ENCODE assay signal across 14 cellular contexts in genomic region chr7:46786221-46786951, GRCh38.
A peak's percentile ranks its signal among the peaks of the same experiment; 100 is the strongest.
DNase-seq lines count a peak whose midpoint lies in the region; ATAC-seq and TF ChIP-seq lines count a peak whose summit lies in the region.
"Had no signal": no experiment of that assay in that cellular context is flagged by ENCODE, and none has a peak within 500 bp of the region (broad histone marks: within the 10 kb centered on the region; RNA-seq: fewer than 3 reads in every experiment).

No MANE protein-coding gene starts in this region.

- peak; percentile 91 for ATAC-seq in PC-3
- ATAC-seq in GM21529 (IDR thresholded peaks at IDR 0.05; ENCODE audit: unreplicated experiment) = no peak
- ATAC-seq in HG03521 (IDR thresholded peaks at IDR 0.05; ENCODE audit: unreplicated experiment) = no peak
- no peak for ATAC-seq in GM18520 (IDR thresholded peaks at IDR 0.05; ENCODE audit: unreplicated experiment)

- TF ChIP-seq RAD21 in neural cell (conservative IDR thresholded peaks at IDR 0.05) = no peak

- DNase-seq in COLO829 (ENCODE audit: low spot score) (peak; percentile 38), PC-3 (peak; percentile 96), epidermal melanocyte (ENCODE audit: insufficient read length, low spot score) (peak; percentile 45), T-helper 9 cell (no peak)
- DNase-seq: activated CD8-positive, alpha-beta memory T cell treated with anti-CD3 and anti-CD28 coated beads, Interleukin-2, amount 50 U/mL, for 4 hours; effector memory CD4-positive, alpha-beta T cell; KBM-7; NCI-H2029 treated with DMSO at 0.1 percent for 48 hours; OCI-M1 had no signal

- H3K9ac ChIP-seq in PC-3 (ENCODE audit: low read length) (peak overlapping the region; percentile 76), neural cell (ENCODE audit: low read length) (no peak overlapping the region)

- H3K4me3 ChIP-seq in PC-3 (ENCODE audit: low read length) = peak overlapping the region; percentile 31; the same call in 1 of the 2 replicates
- no peak overlapping the region for H3K4me3 ChIP-seq in neural cell (ENCODE audit: low read length)
- H3K4me3 ChIP-seq: vagina had no signal

- no peak for TF ChIP-seq EP300 in neural cell (conservative IDR thresholded peaks at IDR 0.05; ENCODE audit: poor library complexity, severe bottlenecking)

- H3K79me2 ChIP-seq in PC-3 (ENCODE audit: low read length) (no peaks in the 10 kb centered on the region), neural cell (replicated peaks; ENCODE audit: insufficient read depth, low read length) (no peaks in the 10 kb centered on the region)

- TF ChIP-seq CTCF in PC-3 (conservative IDR thresholded peaks at IDR 0.05; ENCODE audit: low read depth, low read length) = no peak; the same call in 1 of the 2 replicates
- no peak for TF ChIP-seq CTCF in neural cell (IDR thresholded peaks at IDR 0.05; ENCODE audit: poor library complexity, severe bottlenecking)

- peak overlapping the region; percentile 16 for H2AFZ ChIP-seq in PC-3 (ENCODE audit: low read length)
- H2AFZ ChIP-seq in neural cell (ENCODE audit: low read depth, low read length) = no peak overlapping the region

- POLR2A ChIA-PET in PC-3 (lab: Charles Lee; ENCODE audit: unreplicated experiment) = interaction anchor here (0.6 kb wide), 1 partner anchor 124 kb away, joined by 3 read pairs; no protein-coding TSS in a partner anchor

- H3K27ac ChIP-seq in PC-3 (ENCODE audit: low read length) (peak overlapping the region; percentile 96), neural cell (ENCODE audit: low read length) (no peak overlapping the region)
- H3K27ac ChIP-seq: vagina had no signal

- H3K27me3 ChIP-seq in PC-3 (ENCODE audit: low read length) (no peaks in the 10 kb centered on the region), neural cell (ENCODE audit: insufficient read depth, low read depth, low read length) (no peaks in the 10 kb centered on the region)
- H3K27me3 ChIP-seq: vagina had no signal

- H3K4me2 ChIP-seq in PC-3 (ENCODE audit: low read length) = peak overlapping the region; percentile 66
- no peak overlapping the region for H3K4me2 ChIP-seq in neural cell (ENCODE audit: low read length)

- no TSS peak for BruUV-seq in PC-3 (replicated peaks; lab: Mats Ljungman, UMichigan)

- H3K9me2 ChIP-seq in PC-3 (replicated peaks; ENCODE audit: low read length) = no peaks in the 10 kb centered on the region
- H3K9me2 ChIP-seq in neural cell (ENCODE audit: insufficient read depth, low read length) = no peaks in the 10 kb centered on the region

- H4K20me1 ChIP-seq in PC-3 (ENCODE audit: low read length) (no peaks in the 10 kb centered on the region), neural cell (ENCODE audit: insufficient read depth) (no peaks in the 10 kb centered on the region)

- no peaks in the 10 kb centered on the region for H3K9me3 ChIP-seq in PC-3 (ENCODE audit: low read length)
- H3K9me3 ChIP-seq in neural cell (ENCODE audit: low read length) = no peaks in the 10 kb centered on the region
- H3K9me3 ChIP-seq: vagina had no signal

- intact Hi-C loops in PC-3 (cut with micrococcal nuclease) = loop anchor here (1.0 to 5.0 kb wide), 9 partner anchors 22 to 864 kb away; partner anchors contain the start of gene IGFBP3

- H3K4me1 ChIP-seq in PC-3 (ENCODE audit: insufficient read depth, low read length) = peaks cover 38% of the 10 kb centered on the region
- H3K4me1 ChIP-seq: vagina had no signal

- H3F3A ChIP-seq in PC-3 (ENCODE audit: low read length, unreplicated experiment) (peaks cover 6% of the 10 kb centered on the region), neural cell (ENCODE audit: insufficient read depth, low read length, poor library complexity, severe bottlenecking) (no peaks in the 10 kb centered on the region)

- H3K36me3 ChIP-seq in PC-3 (ENCODE audit: low read depth, low read length) (no peaks in the 10 kb centered on the region), neural cell (ENCODE audit: insufficient read depth, low read length) (no peaks in the 10 kb centered on the region)
- H3K36me3 ChIP-seq: vagina had no signal

- CTCF ChIA-PET in PC-3 (lab: Charles Lee) = interaction anchor here (0.7 to 1.3 kb wide), 2 partner anchors 455 to 864 kb away, joined by 3 to 4 read pairs; no protein-coding TSS in a partner anchor

TF ChIP-seq in neural cell, 6 proteins besides CTCF, POLR2A, EP300 and RAD21:
- TF ChIP-seq SMC3 (conservative IDR thresholded peaks at IDR 0.05; ENCODE audit: poor library complexity) (no peak), REST (IDR thresholded peaks at IDR 0.05; ENCODE audit: borderline replicate concordance) (no peak), POLR2AphosphoS5 (IDR thresholded peaks at IDR 0.05) (peak; percentile 38), EZH2 (IDR thresholded peaks at IDR 0.05; ENCODE audit: borderline replicate concordance, insufficient read depth, low read length, poor library complexity, severe bottlenecking) (no peak), MXI1 (conservative IDR thresholded peaks at IDR 0.05; ENCODE audit: poor library complexity, severe bottlenecking) (no peak)
